ENCODE assay signal across 30 cellular contexts in genomic region chr10:29370092-29370611, GRCh38.
DNase-seq lines count a peak whose midpoint lies in the region; ATAC-seq and TF ChIP-seq lines count a peak whose summit lies in the region.
"Had no signal": no experiment of that assay in that cellular context is flagged by ENCODE, and none has a peak within 500 bp of the region (broad histone marks: within the 10 kb centered on the region; RNA-seq: fewer than 3 reads in every experiment).

No MANE protein-coding gene starts in this region.

- no peaks in the 10 kb centered on the region for H3K36me3 Mint-ChIP-seq in stimulated activated naive CD8-positive, alpha-beta T cell treated with anti-CD3 and anti-CD28 coated beads, Interleukin-15, Interleukin-2, amounts not matched to agents 100 ng/mL and 50 ng/mL, for 24 hours (ENCODE audit: low read depth)
- H3K36me3 Mint-ChIP-seq: activated CD8-positive, alpha-beta memory T cell treated with anti-CD3 and anti-CD28 coated beads, Interleukin-2, amount 10 ng/mL, durations not matched to agents 7 days and 5 days; activated naive CD4-positive, alpha-beta T cell treated with anti-CD3 and anti-CD28 coated beads, Interleukin-2, amount 10 ng/mL, durations not matched to agents 7 days and 5 days; naive thymus-derived CD4-positive, alpha-beta T cell; stimulated activated effector memory CD8-positive, alpha-beta T cell treated with anti-CD3 and anti-CD28 coated beads, Interleukin-12 subunit alpha, Interleukin-12 subunit beta, amount 100 ng/mL, for 72 hours had no signal

- no peak overlapping the region for H4K8ac ChIP-seq in trophoblast cell (ENCODE audit: low read depth, low read length)

- no peak for TF ChIP-seq CTCF in fibroblast of pulmonary artery (IDR thresholded peaks at IDR 0.05; ENCODE audit: low read length, missing control alignments)

- peak overlapping the region; percentile 34 for H3K14ac ChIP-seq in trophoblast cell (ENCODE audit: low read length)

- H3K27me3 ChIP-seq in trophoblast cell (ENCODE audit: insufficient read depth, low read length): no peaks in the 10 kb centered on the region
- H3K27me3 ChIP-seq: pancreas, right lobe of liver, SJSA1, transverse colon had no signal

- no peaks in the 10 kb centered on the region for H3K36me3 ChIP-seq in trophoblast cell (ENCODE audit: control insufficient read depth in 1 of 2, insufficient read depth in 2 of 2, low read length in 2 of 2)
- H3K36me3 ChIP-seq: pancreas, right lobe of liver, SJSA1, transverse colon had no signal

- no peak overlapping the region for H2AFZ ChIP-seq in trophoblast cell (ENCODE audit: insufficient read depth, low read length, poor library complexity)

- no peak overlapping the region for H2BK5ac ChIP-seq in trophoblast cell (ENCODE audit: low read depth, low read length, poor library complexity)

- peaks cover 7% of the 10 kb centered on the region in 2 experiments for H3K4me1 ChIP-seq in trophoblast cell (ENCODE audit: control insufficient read depth in 1 of 2, insufficient read depth in 2 of 2, low read length in 2 of 2)
- H3K4me1 ChIP-seq: Caco-2, pancreas, transverse colon had no signal

- no peaks in the 10 kb centered on the region for H3K4me1 Mint-ChIP-seq in stimulated activated naive CD8-positive, alpha-beta T cell treated with anti-CD3 and anti-CD28 coated beads, Interleukin-15, Interleukin-2, amounts not matched to agents 100 ng/mL and 50 ng/mL, for 24 hours (ENCODE audit: low read depth)
- H3K4me1 Mint-ChIP-seq in stimulated activated naive CD8-positive, alpha-beta T cell treated with anti-CD3 and anti-CD28 coated beads, Interleukin-15, amount 100 ng/mL, for 72 hours: no peaks in the 10 kb centered on the region
- H3K4me1 Mint-ChIP-seq: activated CD4-positive, alpha-beta T cell treated with anti-CD3 and anti-CD28 coated beads for 36 hours; activated CD8-positive, alpha-beta memory T cell treated with anti-CD3 and anti-CD28 coated beads, Interleukin-2, amount 10 ng/mL, durations not matched to agents 7 days and 5 days; activated naive CD4-positive, alpha-beta T cell treated with anti-CD3 and anti-CD28 coated beads, Interleukin-2, amount 10 ng/mL, durations not matched to agents 7 days and 5 days; central memory CD8-positive, alpha-beta T cell; naive thymus-derived CD4-positive, alpha-beta T cell; stimulated activated effector memory CD8-positive, alpha-beta T cell treated with anti-CD3 and anti-CD28 coated beads, Interleukin-12 subunit alpha, Interleukin-12 subunit beta, amount 100 ng/mL, for 72 hours had no signal

- peak overlapping the region; percentile 19 for H3K27ac Mint-ChIP-seq in stimulated activated naive CD8-positive, alpha-beta T cell treated with anti-CD3 and anti-CD28 coated beads, Interleukin-15, Interleukin-2, amounts not matched to agents 100 ng/mL and 50 ng/mL, for 24 hours
- H3K27ac Mint-ChIP-seq in stimulated activated naive CD8-positive, alpha-beta T cell treated with anti-CD3 and anti-CD28 coated beads, Interleukin-15, amount 100 ng/mL, for 72 hours: no peak overlapping the region
- H3K27ac Mint-ChIP-seq: activated CD4-positive, alpha-beta T cell treated with anti-CD3 and anti-CD28 coated beads for 36 hours; activated CD8-positive, alpha-beta memory T cell treated with anti-CD3 and anti-CD28 coated beads, Interleukin-2, amount 10 ng/mL, durations not matched to agents 7 days and 5 days; activated naive CD4-positive, alpha-beta T cell treated with anti-CD3 and anti-CD28 coated beads, Interleukin-2, amount 10 ng/mL, durations not matched to agents 7 days and 5 days; naive thymus-derived CD4-positive, alpha-beta T cell; stimulated activated effector memory CD8-positive, alpha-beta T cell treated with anti-CD3 and anti-CD28 coated beads, Interleukin-12 subunit alpha, Interleukin-12 subunit beta, amount 100 ng/mL, for 72 hours; T-helper 1 cell treated with Interleukin-12 subunit alpha and Interleukin-12 subunit beta and Interleukin-4 antibody, amounts not matched to agents 30 μg/mL and 1 μg/mL, for 36 hours had no signal

- no peak overlapping the region for H3K18ac ChIP-seq in trophoblast cell (ENCODE audit: low read length)

- no peak overlapping the region for H4K12ac ChIP-seq in trophoblast cell (ENCODE audit: low read depth, low read length)

- no peak for DNase-seq in stimulated activated naive CD8-positive, alpha-beta T cell treated with anti-CD3 and anti-CD28 coated beads, Interleukin-15, amount 100 ng/mL, for 72 hours
- DNase-seq in fibroblast of pulmonary artery (ENCODE audit: low read depth) (peak; percentile 10), trophoblast cell (no peak), DMS53 treated with DMSO at 0.1 percent for 48 hours (lab: John Stamatoyannopoulos, UW; ENCODE audit: unreplicated experiment) (no peak), GM19240 (ENCODE audit: insufficient read length, low spot score) (no peak), HuH-7 (ENCODE audit: low spot score) (no peak)
- DNase-seq: activated CD4-positive, alpha-beta T cell treated with anti-CD3 and anti-CD28 coated beads for 36 hours; activated CD8-positive, alpha-beta memory T cell treated with anti-CD3 and anti-CD28 coated beads, Interleukin-2, amount 10 ng/mL, durations not matched to agents 7 days and 5 days; activated naive CD4-positive, alpha-beta T cell treated with anti-CD3 and anti-CD28 coated beads, Interleukin-2, amount 10 ng/mL, durations not matched to agents 7 days and 5 days; anterior cingulate cortex; Caco-2; effector CD4-positive, alpha-beta T cell; erythroblast; GOT3; Kasumi-1; naive thymus-derived CD4-positive, alpha-beta T cell; NCI-H1092 treated with DMSO at 0.1 percent for 48 hours; NCI-H2029; NCI-H345; NK-92 treated with Interleukin-12 subunit alpha and Interleukin-12 subunit beta, amount 100 ng/mL, for 24 hours; pancreas; right lobe of liver; stimulated activated CD4-positive, alpha-beta T cell treated with anti-CD3 and anti-CD28 coated beads, Interleukin-1b, Interleukin-23, amount 100 ng/mL, for 48 hours; transverse colon had no signal

- WGBS in trophoblast cell (ENCODE audit: extremely low coverage, insufficient coverage, insufficient read length): no CpG with 5 or more reads among the region's 12 CpGs

- no peaks in the 10 kb centered on the region for H3K9me3 Mint-ChIP-seq in stimulated activated naive CD8-positive, alpha-beta T cell treated with anti-CD3 and anti-CD28 coated beads, Interleukin-15, Interleukin-2, amounts not matched to agents 100 ng/mL and 50 ng/mL, for 24 hours
- H3K9me3 Mint-ChIP-seq in stimulated activated naive CD8-positive, alpha-beta T cell treated with anti-CD3 and anti-CD28 coated beads, Interleukin-15, amount 100 ng/mL, for 72 hours: no peaks in the 10 kb centered on the region
- H3K9me3 Mint-ChIP-seq: activated naive CD4-positive, alpha-beta T cell treated with anti-CD3 and anti-CD28 coated beads, Interleukin-2, amount 10 ng/mL, durations not matched to agents 7 days and 5 days; central memory CD8-positive, alpha-beta T cell; stimulated activated effector memory CD8-positive, alpha-beta T cell treated with anti-CD3 and anti-CD28 coated beads, Interleukin-12 subunit alpha, Interleukin-12 subunit beta, amount 100 ng/mL, for 72 hours; T-helper 1 cell treated with Interleukin-12 subunit alpha and Interleukin-12 subunit beta and Interleukin-4 antibody, amounts not matched to agents 30 μg/mL and 1 μg/mL, for 36 hours had no signal

- H3K4me2 ChIP-seq in trophoblast cell (ENCODE audit: low read length): no peak overlapping the region

- H2BK12ac ChIP-seq in trophoblast cell (ENCODE audit: low read length): no peak overlapping the region

- H3K9ac ChIP-seq in trophoblast cell (ENCODE audit: low read length): no peak overlapping the region

- H3K4me3 ChIP-seq in fibroblast of pulmonary artery (replicated peaks; ENCODE audit: low read depth, low read length) (no peak overlapping the region), trophoblast cell (ENCODE audit: low read depth, low read length) (no peak overlapping the region)
- H3K4me3 ChIP-seq: pancreas, right lobe of liver, SJSA1, transverse colon had no signal

- peaks cover 1% of the 10 kb centered on the region for H3K9me3 ChIP-seq in trophoblast cell (ENCODE audit: insufficient read depth, low read depth, low read length)
- H3K9me3 ChIP-seq: Caco-2, pancreas, right lobe of liver, SJSA1, transverse colon had no signal

- no peak overlapping the region for H3K4ac ChIP-seq in trophoblast cell (ENCODE audit: low read depth, low read length)

- peaks cover 15% of the 10 kb centered on the region for H3K27me3 Mint-ChIP-seq in stimulated activated naive CD8-positive, alpha-beta T cell treated with anti-CD3 and anti-CD28 coated beads, Interleukin-15, Interleukin-2, amounts not matched to agents 100 ng/mL and 50 ng/mL, for 24 hours
- peaks cover 38% of the 10 kb centered on the region for H3K27me3 Mint-ChIP-seq in stimulated activated naive CD8-positive, alpha-beta T cell treated with anti-CD3 and anti-CD28 coated beads, Interleukin-15, amount 100 ng/mL, for 72 hours
- H3K27me3 Mint-ChIP-seq: activated naive CD4-positive, alpha-beta T cell treated with anti-CD3 and anti-CD28 coated beads, Interleukin-2, amount 10 ng/mL, durations not matched to agents 7 days and 5 days had no signal

- peaks cover 6% of the 10 kb centered on the region for H3K79me1 ChIP-seq in trophoblast cell (ENCODE audit: low read length)

- peak overlapping the region; percentile 64 for H4K91ac ChIP-seq in trophoblast cell (ENCODE audit: low read depth, low read length)

- H2AK5ac ChIP-seq in trophoblast cell (ENCODE audit: low read length): no peak overlapping the region

- no peak overlapping the region for H3K23ac ChIP-seq in trophoblast cell (ENCODE audit: low read length)

- no peak overlapping the region for H3K27ac ChIP-seq in trophoblast cell (ENCODE audit: low read depth, low read length)
- H3K27ac ChIP-seq: pancreas, right lobe of liver, transverse colon had no signal

- ATAC-seq in stimulated activated naive CD8-positive, alpha-beta T cell treated with anti-CD3 and anti-CD28 coated beads, Interleukin-15, amount 100 ng/mL, for 72 hours: no peak
- ATAC-seq in GM19324 (IDR thresholded peaks at IDR 0.05; ENCODE audit: low FRiP score, unreplicated experiment): no peak
- ATAC-seq: activated CD4-positive, alpha-beta T cell treated with anti-CD3 and anti-CD28 coated beads for 36 hours; activated CD8-positive, alpha-beta memory T cell treated with anti-CD3 and anti-CD28 coated beads, Interleukin-2, amount 10 ng/mL, durations not matched to agents 7 days and 5 days; naive thymus-derived CD4-positive, alpha-beta T cell; pancreas; right lobe of liver; stimulated activated effector memory CD8-positive, alpha-beta T cell treated with anti-CD3 and anti-CD28 coated beads, Interleukin-12 subunit alpha, Interleukin-12 subunit beta, amount 100 ng/mL, for 72 hours had no signal

- no peak overlapping the region for H3K4me3 Mint-ChIP-seq in stimulated activated naive CD8-positive, alpha-beta T cell treated with anti-CD3 and anti-CD28 coated beads, Interleukin-15, Interleukin-2, amounts not matched to agents 100 ng/mL and 50 ng/mL, for 24 hours
- no peak overlapping the region for H3K4me3 Mint-ChIP-seq in stimulated activated naive CD8-positive, alpha-beta T cell treated with anti-CD3 and anti-CD28 coated beads, Interleukin-15, amount 100 ng/mL, for 72 hours
- H3K4me3 Mint-ChIP-seq: activated CD4-positive, alpha-beta T cell treated with anti-CD3 and anti-CD28 coated beads for 36 hours; activated CD8-positive, alpha-beta memory T cell treated with anti-CD3 and anti-CD28 coated beads, Interleukin-2, amount 10 ng/mL, durations not matched to agents 7 days and 5 days; activated naive CD4-positive, alpha-beta T cell treated with anti-CD3 and anti-CD28 coated beads, Interleukin-2, amount 10 ng/mL, durations not matched to agents 7 days and 5 days; central memory CD8-positive, alpha-beta T cell; naive thymus-derived CD4-positive, alpha-beta T cell; stimulated activated effector memory CD8-positive, alpha-beta T cell treated with anti-CD3 and anti-CD28 coated beads, Interleukin-12 subunit alpha, Interleukin-12 subunit beta, amount 100 ng/mL, for 72 hours; T-helper 1 cell treated with Interleukin-12 subunit alpha and Interleukin-12 subunit beta and Interleukin-4 antibody, amounts not matched to agents 30 μg/mL and 1 μg/mL, for 36 hours had no signal

- no peaks in the 10 kb centered on the region for H3K79me2 ChIP-seq in trophoblast cell (ENCODE audit: control insufficient read depth, insufficient read depth, low read length, poor library complexity)

- H2BK120ac ChIP-seq in trophoblast cell (ENCODE audit: insufficient read depth, low read length, poor library complexity): peak overlapping the region; percentile 48
